ENCODE assay signal across 29 cellular contexts in genomic region chr20:47111576-47111975, GRCh38.
"Had no signal": no experiment of that assay in that cellular context is flagged by ENCODE, and none has a peak within 500 bp of the region (broad histone marks: within the 10 kb centered on the region; RNA-seq: fewer than 3 reads in every experiment).

No MANE protein-coding gene starts in this region.

- H3K4me3 ChIP-seq: adrenal gland, body of pancreas, colonic mucosa, dorsolateral prefrontal cortex, heart right ventricle, right lobe of liver, uterus had no signal

- H3K27ac ChIP-seq: adrenal gland, body of pancreas, colonic mucosa, dorsolateral prefrontal cortex, heart right ventricle, neutrophil, right lobe of liver, uterus, WERI-Rb-1 had no signal

- H3K9me3 ChIP-seq: adrenal gland, colonic mucosa, neutrophil, uterus had no signal

- H3K36me3 ChIP-seq: adrenal gland, colonic mucosa, heart right ventricle, neutrophil, right lobe of liver, uterus had no signal

- ATAC-seq: activated CD4-positive, CD25-positive, alpha-beta regulatory T cell treated with anti-CD3 and anti-CD28 coated beads, Interleukin-2, amount 50 U/mL, for 24 hours; body of pancreas; heart right ventricle; left ventricle myocardium superior; right lobe of liver; stimulated activated effector memory CD8-positive, alpha-beta T cell treated with anti-CD3 and anti-CD28 coated beads, Interleukin-12 subunit alpha, Interleukin-12 subunit beta, amount 100 ng/mL, for 72 hours; stimulated activated naive CD8-positive, alpha-beta T cell treated with anti-CD3 and anti-CD28 coated beads, Interleukin-15, amount 100 ng/mL, for 72 hours had no signal

- DNase-seq: activated CD4-positive, alpha-beta T cell treated with anti-CD3 and anti-CD28 coated beads for 48 hours; activated CD4-positive, alpha-beta T cell treated with anti-CD3 and anti-CD28 coated beads, Interleukin-2, amount 50 U/mL, for 48 hours; activated CD8-positive, alpha-beta memory T cell treated with anti-CD3 and anti-CD28 coated beads for 24 hours; activated effector memory CD4-positive, alpha-beta T cell treated with Interleukin-2 at 50 U/mL for 16 hours; activated naive CD4-positive, alpha-beta T cell treated with anti-CD3 and anti-CD28 coated beads for 36 hours; activated naive CD8-positive, alpha-beta T cell treated with anti-CD3 and anti-CD28 coated beads for 36 hours; adrenal gland; aorta; body of pancreas; cerebellar nuclear complex; colonic mucosa; dorsolateral prefrontal cortex; effector memory CD4-positive, alpha-beta T cell; heart right ventricle; left ventricle myocardium superior; mammary epithelial cell; naive B cell; nephron progenitor cell; right lobe of liver; small intestine; stimulated activated CD4-positive, alpha-beta T cell treated with anti-CD3 and anti-CD28 coated beads, Interleukin-4, amount 100 ng/mL, for 24 hours; stimulated activated naive CD8-positive, alpha-beta T cell treated with anti-CD3 and anti-CD28 coated beads, Interleukin-15, amount 100 ng/mL, for 72 hours; substantia nigra; T1000; uterus; WERI-Rb-1 had no signal

- H3K27me3 ChIP-seq: adrenal gland, body of pancreas, colonic mucosa, dorsolateral prefrontal cortex, right lobe of liver, uterus had no signal

- H3K4me1 ChIP-seq: adrenal gland, body of pancreas, colonic mucosa, right lobe of liver, uterus had no signal
